2 cellular contexts compared by ENCODE assay signal in the genomic region with DNA sequence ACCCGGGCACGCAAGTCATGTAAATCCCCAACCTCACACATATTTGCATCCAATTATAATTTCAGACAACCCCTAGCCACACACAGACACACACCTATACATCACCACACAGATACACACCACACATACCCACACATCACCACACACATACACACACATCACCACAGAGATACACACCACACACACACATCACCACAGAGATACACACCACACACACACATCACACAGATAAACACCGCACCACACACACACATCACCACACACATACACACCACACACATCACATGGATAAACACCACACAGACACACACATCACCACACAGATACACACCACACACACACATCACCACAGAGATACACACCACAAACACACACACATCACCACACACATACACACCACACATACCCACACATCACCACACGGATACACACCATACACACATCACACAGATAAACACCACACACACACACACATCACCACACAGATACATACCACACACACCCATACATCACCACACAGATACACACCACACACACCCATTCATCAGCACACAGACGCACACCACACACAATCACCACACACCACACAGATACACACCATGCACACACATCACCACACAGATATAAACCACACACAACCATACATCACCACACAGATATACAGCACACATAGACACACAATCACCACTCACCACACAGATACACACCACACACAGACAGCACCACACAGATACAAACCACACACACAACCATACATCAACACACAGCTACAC.
TF ChIP-seq lines count a peak whose summit lies in the region.

No MANE protein-coding gene starts in this region.

TF ChIP-seq in HEK293, 187 proteins besides CTCF, POLR2A, EP300 and RAD21:
- 0 out of 2 replicates have a peak, but pooled peaks have one; percentile 3 for TF ChIP-seq GLI4 (tag by site-specific recombination; IDR thresholded peaks at IDR 0.05)
- peak; percentile 53; the same call in 1 of the 2 replicates for TF ChIP-seq ZNF544 (tag by site-specific recombination; IDR thresholded peaks at IDR 0.05)
- TF ChIP-seq, protein P1, sequence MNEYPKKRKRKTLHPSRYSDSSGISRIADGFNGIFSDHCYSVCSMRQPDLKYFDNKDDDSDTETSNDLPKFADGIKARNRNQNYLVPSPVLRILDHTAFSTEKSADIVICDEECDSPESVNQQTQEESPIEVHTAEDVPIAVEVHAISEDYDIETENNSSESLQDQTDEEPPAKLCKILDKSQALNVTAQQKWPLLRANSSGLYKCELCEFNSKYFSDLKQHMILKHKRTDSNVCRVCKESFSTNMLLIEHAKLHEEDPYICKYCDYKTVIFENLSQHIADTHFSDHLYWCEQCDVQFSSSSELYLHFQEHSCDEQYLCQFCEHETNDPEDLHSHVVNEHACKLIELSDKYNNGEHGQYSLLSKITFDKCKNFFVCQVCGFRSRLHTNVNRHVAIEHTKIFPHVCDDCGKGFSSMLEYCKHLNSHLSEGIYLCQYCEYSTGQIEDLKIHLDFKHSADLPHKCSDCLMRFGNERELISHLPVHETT (tag by site-specific recombination; IDR thresholded peaks at IDR 0.05): peak; percentile 13; the same call in 1 of the 2 replicates
- peak; percentile 59; the same call in 1 of the 2 replicates for TF ChIP-seq HOXD13 (CRISPR knock-in tag; IDR thresholded peaks at IDR 0.05; ENCODE audit: borderline replicate concordance)
- TF ChIP-seq ZIC2 (tag by site-specific recombination; IDR thresholded peaks at IDR 0.05): no peak
- TF ChIP-seq ZNF311 (tag by site-specific recombination; IDR thresholded peaks at IDR 0.05; ENCODE audit: borderline replicate concordance): 0 out of 2 replicates have a peak, but pooled peaks have one; percentile 22
- TF ChIP-seq, protein P2, sequence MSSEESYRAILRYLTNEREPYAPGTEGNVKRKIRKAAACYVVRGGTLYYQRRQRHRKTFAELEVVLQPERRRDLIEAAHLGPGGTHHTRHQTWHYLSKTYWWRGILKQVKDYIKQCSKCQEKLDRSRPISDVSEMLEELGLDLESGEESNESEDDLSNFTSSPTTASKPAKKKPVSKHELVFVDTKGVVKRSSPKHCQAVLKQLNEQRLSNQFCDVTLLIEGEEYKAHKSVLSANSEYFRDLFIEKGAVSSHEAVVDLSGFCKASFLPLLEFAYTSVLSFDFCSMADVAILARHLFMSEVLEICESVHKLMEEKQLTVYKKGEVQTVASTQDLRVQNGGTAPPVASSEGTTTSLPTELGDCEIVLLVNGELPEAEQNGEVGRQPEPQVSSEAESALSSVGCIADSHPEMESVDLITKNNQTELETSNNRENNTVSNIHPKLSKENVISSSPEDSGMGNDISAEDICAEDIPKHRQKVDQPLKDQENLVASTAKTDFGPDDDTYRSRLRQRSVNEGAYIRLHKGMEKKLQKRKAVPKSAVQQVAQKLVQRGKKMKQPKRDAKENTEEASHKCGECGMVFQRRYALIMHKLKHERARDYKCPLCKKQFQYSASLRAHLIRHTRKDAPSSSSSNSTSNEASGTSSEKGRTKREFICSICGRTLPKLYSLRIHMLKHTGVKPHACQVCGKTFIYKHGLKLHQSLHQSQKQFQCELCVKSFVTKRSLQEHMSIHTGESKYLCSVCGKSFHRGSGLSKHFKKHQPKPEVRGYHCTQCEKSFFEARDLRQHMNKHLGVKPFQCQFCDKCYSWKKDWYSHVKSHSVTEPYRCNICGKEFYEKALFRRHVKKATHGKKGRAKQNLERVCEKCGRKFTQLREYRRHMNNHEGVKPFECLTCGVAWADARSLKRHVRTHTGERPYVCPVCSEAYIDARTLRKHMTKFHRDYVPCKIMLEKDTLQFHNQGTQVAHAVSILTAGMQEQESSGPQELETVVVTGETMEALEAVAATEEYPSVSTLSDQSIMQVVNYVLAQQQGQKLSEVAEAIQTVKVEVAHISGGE (tag by site-specific recombination; conservative IDR thresholded peaks at IDR 0.05; ENCODE audit: low read depth): no peak
- TF ChIP-seq, protein P3, sequence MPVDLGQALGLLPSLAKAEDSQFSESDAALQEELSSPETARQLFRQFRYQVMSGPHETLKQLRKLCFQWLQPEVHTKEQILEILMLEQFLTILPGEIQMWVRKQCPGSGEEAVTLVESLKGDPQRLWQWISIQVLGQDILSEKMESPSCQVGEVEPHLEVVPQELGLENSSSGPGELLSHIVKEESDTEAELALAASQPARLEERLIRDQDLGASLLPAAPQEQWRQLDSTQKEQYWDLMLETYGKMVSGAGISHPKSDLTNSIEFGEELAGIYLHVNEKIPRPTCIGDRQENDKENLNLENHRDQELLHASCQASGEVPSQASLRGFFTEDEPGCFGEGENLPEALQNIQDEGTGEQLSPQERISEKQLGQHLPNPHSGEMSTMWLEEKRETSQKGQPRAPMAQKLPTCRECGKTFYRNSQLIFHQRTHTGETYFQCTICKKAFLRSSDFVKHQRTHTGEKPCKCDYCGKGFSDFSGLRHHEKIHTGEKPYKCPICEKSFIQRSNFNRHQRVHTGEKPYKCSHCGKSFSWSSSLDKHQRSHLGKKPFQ (tag by site-specific recombination; IDR thresholded peaks at IDR 0.05): peak; percentile 82
- TF ChIP-seq, protein P4, sequence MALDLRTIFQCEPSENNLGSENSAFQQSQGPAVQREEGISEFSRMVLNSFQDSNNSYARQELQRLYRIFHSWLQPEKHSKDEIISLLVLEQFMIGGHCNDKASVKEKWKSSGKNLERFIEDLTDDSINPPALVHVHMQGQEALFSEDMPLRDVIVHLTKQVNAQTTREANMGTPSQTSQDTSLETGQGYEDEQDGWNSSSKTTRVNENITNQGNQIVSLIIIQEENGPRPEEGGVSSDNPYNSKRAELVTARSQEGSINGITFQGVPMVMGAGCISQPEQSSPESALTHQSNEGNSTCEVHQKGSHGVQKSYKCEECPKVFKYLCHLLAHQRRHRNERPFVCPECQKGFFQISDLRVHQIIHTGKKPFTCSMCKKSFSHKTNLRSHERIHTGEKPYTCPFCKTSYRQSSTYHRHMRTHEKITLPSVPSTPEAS (tag by site-specific recombination; IDR thresholded peaks at IDR 0.05): peak; percentile 80; the same call in 1 of the 2 replicates
- 0 out of 2 replicates have a peak, but pooled peaks have one; percentile 12 for TF ChIP-seq ZNF785 (tag by site-specific recombination; IDR thresholded peaks at IDR 0.05)
- TF ChIP-seq, protein P5, sequence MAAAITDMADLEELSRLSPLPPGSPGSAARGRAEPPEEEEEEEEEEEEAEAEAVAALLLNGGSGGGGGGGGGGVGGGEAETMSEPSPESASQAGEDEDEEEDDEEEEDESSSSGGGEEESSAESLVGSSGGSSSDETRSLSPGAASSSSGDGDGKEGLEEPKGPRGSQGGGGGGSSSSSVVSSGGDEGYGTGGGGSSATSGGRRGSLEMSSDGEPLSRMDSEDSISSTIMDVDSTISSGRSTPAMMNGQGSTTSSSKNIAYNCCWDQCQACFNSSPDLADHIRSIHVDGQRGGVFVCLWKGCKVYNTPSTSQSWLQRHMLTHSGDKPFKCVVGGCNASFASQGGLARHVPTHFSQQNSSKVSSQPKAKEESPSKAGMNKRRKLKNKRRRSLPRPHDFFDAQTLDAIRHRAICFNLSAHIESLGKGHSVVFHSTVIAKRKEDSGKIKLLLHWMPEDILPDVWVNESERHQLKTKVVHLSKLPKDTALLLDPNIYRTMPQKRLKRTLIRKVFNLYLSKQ (tag by site-specific recombination; IDR thresholded peaks at IDR 0.05; ENCODE audit: borderline replicate concordance): no peak

TF ChIP-seq in GM12878, 131 proteins besides CTCF, POLR2A, EP300 and RAD21:
- TF ChIP-seq NR2C2 (IDR thresholded peaks at IDR 0.05; ENCODE audit: borderline replicate concordance, control insufficient read depth, insufficient read length, low read depth): peak; percentile 60
- no peak for TF ChIP-seq PAX5 (IDR thresholded peaks at IDR 0.05; ENCODE audit: borderline replicate concordance, low read depth, low read length)
